ENCODE assay signal across 1 cellular context in the genomic region with DNA sequence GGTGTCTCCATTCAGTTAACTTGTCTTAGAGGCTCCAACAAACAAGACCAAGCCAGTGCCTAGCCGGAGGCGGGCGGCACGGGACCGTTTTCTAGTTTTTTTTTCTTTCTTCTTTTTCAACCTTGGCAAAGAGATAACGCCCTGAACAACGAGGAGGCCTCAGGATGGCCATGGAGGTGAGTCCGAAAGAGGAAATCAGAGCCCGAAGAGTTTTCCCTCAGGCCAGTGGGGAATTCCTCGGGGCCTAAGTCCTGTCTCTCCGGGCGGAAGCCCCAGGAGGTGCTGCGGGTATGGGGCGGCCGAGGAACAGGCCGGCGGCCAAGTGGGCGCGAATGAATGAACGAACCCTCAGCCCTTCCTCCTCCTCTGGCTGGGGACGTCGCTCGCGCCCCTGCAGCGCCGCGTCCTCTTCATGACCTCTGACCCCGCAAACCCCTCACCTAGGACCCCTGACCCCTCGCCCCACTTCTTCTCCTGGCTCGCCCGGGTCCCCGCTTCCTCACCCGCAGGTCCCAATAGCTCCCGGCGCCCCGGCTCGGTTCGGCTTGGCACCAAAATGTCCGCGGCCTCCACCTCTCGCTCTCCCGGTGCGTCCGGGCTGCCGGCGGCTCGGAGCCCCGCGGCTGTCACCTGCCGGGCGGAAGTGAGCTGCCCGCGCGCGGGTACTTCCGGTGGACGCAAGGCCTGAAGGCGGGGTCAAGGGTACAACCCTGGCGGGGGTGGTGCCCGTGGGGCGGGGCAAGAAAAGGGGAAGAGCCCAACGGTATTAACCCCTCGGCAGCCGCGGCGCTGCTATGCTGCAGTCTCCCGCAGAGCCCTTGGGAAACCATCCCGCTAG.
A peak's percentile ranks its signal among the peaks of the same experiment; 100 is the strongest.
TF ChIP-seq lines count a peak whose summit lies in the region.

A gene (minus strand): TSS at position 650 of the 838 bp plus-strand sequence. CDS start 21,327 bp downstream, outside the sequence.

TF ChIP-seq in GM12878, 131 proteins besides CTCF, POLR2A, EP300 and RAD21 (continued from another document):
- TF ChIP-seq, protein P1, sequence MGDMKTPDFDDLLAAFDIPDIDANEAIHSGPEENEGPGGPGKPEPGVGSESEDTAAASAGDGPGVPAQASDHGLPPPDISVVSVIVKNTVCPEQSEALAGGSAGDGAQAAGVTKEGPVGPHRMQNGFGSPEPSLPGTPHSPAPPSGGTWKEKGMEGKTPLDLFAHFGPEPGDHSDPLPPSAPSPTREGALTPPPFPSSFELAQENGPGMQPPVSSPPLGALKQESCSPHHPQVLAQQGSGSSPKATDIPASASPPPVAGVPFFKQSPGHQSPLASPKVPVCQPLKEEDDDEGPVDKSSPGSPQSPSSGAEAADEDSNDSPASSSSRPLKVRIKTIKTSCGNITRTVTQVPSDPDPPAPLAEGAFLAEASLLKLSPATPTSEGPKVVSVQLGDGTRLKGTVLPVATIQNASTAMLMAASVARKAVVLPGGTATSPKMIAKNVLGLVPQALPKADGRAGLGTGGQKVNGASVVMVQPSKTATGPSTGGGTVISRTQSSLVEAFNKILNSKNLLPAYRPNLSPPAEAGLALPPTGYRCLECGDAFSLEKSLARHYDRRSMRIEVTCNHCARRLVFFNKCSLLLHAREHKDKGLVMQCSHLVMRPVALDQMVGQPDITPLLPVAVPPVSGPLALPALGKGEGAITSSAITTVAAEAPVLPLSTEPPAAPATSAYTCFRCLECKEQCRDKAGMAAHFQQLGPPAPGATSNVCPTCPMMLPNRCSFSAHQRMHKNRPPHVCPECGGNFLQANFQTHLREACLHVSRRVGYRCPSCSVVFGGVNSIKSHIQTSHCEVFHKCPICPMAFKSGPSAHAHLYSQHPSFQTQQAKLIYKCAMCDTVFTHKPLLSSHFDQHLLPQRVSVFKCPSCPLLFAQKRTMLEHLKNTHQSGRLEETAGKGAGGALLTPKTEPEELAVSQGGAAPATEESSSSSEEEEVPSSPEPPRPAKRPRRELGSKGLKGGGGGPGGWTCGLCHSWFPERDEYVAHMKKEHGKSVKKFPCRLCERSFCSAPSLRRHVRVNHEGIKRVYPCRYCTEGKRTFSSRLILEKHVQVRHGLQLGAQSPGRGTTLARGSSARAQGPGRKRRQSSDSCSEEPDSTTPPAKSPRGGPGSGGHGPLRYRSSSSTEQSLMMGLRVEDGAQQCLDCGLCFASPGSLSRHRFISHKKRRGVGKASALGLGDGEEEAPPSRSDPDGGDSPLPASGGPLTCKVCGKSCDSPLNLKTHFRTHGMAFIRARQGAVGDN (IDR thresholded peaks at IDR 0.05): 0 out of 2 replicates have a peak, but pooled peaks have one; percentile 58
- TF ChIP-seq MXI1 (IDR thresholded peaks at IDR 0.05; ENCODE audit: low read depth, low read length): peak; percentile 87
- TF ChIP-seq POLR2AphosphoS2 (IDR thresholded peaks at IDR 0.05; ENCODE audit: low read depth, low read length): no peak
- TF ChIP-seq, protein P2, sequence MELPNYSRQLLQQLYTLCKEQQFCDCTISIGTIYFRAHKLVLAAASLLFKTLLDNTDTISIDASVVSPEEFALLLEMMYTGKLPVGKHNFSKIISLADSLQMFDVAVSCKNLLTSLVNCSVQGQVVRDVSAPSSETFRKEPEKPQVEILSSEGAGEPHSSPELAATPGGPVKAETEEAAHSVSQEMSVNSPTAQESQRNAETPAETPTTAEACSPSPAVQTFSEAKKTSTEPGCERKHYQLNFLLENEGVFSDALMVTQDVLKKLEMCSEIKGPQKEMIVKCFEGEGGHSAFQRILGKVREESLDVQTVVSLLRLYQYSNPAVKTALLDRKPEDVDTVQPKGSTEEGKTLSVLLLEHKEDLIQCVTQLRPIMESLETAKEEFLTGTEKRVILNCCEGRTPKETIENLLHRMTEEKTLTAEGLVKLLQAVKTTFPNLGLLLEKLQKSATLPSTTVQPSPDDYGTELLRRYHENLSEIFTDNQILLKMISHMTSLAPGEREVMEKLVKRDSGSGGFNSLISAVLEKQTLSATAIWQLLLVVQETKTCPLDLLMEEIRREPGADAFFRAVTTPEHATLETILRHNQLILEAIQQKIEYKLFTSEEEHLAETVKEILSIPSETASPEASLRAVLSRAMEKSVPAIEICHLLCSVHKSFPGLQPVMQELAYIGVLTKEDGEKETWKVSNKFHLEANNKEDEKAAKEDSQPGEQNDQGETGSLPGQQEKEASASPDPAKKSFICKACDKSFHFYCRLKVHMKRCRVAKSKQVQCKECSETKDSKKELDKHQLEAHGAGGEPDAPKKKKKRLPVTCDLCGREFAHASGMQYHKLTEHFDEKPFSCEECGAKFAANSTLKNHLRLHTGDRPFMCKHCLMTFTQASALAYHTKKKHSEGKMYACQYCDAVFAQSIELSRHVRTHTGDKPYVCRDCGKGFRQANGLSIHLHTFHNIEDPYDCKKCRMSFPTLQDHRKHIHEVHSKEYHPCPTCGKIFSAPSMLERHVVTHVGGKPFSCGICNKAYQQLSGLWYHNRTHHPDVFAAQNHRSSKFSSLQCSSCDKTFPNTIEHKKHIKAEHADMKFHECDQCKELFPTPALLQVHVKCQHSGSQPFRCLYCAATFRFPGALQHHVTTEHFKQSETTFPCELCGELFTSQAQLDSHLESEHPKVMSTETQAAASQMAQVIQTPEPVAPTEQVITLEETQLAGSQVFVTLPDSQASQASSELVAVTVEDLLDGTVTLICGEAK (IDR thresholded peaks at IDR 0.05; ENCODE audit: borderline replicate concordance): peak; percentile 92
- 0 out of 2 replicates have a peak, but pooled peaks have one; percentile 57 for TF ChIP-seq NBN (IDR thresholded peaks at IDR 0.05)
- TF ChIP-seq, protein P3, sequence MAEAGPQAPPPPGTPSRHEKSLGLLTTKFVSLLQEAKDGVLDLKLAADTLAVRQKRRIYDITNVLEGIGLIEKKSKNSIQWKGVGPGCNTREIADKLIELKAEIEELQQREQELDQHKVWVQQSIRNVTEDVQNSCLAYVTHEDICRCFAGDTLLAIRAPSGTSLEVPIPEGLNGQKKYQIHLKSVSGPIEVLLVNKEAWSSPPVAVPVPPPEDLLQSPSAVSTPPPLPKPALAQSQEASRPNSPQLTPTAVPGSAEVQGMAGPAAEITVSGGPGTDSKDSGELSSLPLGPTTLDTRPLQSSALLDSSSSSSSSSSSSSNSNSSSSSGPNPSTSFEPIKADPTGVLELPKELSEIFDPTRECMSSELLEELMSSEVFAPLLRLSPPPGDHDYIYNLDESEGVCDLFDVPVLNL (IDR thresholded peaks at IDR 0.05; ENCODE audit: low read depth, low read length): 0 out of 2 replicates have a peak, but pooled peaks have one; percentile 13
- peak; percentile 62; the same call in 1 of the 2 replicates for TF ChIP-seq YY1 (IDR thresholded peaks at IDR 0.05; ENCODE audit: low read depth, low read length)
- TF ChIP-seq HCFC1 (IDR thresholded peaks at IDR 0.05; ENCODE audit: low read length): peak; percentile 25; the same call in 1 of the 2 replicates
- TF ChIP-seq PML (IDR thresholded peaks at IDR 0.05; ENCODE audit: low read length): peak; percentile 75; the same call in 1 of the 2 replicates
- TF ChIP-seq ZNF217 (IDR thresholded peaks at IDR 0.05): no peak
- TF ChIP-seq RB1 (IDR thresholded peaks at IDR 0.05; ENCODE audit: borderline replicate concordance): 0 out of 2 replicates have a peak, but pooled peaks have one; percentile 23
- no peak for TF ChIP-seq SMC3 (IDR thresholded peaks at IDR 0.05; ENCODE audit: borderline replicate concordance, low read length)
- TF ChIP-seq SIX5 (IDR thresholded peaks at IDR 0.05; ENCODE audit: low read depth, low read length, severe bottlenecking): no peak
- peak; percentile 86 to 93 for TF ChIP-seq BHLHE40 (IDR thresholded peaks at IDR 0.05; ENCODE audit: borderline replicate concordance in 1 of 2, low read depth in 2 of 2, low read length in 1 of 2)
- no peak for TF ChIP-seq CBX5 (IDR thresholded peaks at IDR 0.05; ENCODE audit: low read depth)
- TF ChIP-seq, protein P4, sequence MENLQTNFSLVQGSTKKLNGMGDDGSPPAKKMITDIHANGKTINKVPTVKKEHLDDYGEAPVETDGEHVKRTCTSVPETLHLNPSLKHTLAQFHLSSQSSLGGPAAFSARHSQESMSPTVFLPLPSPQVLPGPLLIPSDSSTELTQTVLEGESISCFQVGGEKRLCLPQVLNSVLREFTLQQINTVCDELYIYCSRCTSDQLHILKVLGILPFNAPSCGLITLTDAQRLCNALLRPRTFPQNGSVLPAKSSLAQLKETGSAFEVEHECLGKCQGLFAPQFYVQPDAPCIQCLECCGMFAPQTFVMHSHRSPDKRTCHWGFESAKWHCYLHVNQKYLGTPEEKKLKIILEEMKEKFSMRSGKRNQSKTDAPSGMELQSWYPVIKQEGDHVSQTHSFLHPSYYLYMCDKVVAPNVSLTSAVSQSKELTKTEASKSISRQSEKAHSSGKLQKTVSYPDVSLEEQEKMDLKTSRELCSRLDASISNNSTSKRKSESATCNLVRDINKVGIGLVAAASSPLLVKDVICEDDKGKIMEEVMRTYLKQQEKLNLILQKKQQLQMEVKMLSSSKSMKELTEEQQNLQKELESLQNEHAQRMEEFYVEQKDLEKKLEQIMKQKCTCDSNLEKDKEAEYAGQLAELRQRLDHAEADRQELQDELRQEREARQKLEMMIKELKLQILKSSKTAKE (IDR thresholded peaks at IDR 0.05; ENCODE audit: low read depth, poor library complexity, severe bottlenecking): no peak
- TF ChIP-seq NR2C1 (IDR thresholded peaks at IDR 0.05): peak; percentile 94
- TF ChIP-seq CBFB (IDR thresholded peaks at IDR 0.05; ENCODE audit: low read depth): no peak
- TF ChIP-seq, protein P5, sequence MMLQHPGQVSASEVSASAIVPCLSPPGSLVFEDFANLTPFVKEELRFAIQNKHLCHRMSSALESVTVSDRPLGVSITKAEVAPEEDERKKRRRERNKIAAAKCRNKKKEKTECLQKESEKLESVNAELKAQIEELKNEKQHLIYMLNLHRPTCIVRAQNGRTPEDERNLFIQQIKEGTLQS (IDR thresholded peaks at IDR 0.05; ENCODE audit: borderline replicate concordance, extremely low read depth, low read depth, low read length): no peak
- peak; percentile 99 for TF ChIP-seq NR2F1 (conservative IDR thresholded peaks at IDR 0.05)
- TF ChIP-seq, protein P6, sequence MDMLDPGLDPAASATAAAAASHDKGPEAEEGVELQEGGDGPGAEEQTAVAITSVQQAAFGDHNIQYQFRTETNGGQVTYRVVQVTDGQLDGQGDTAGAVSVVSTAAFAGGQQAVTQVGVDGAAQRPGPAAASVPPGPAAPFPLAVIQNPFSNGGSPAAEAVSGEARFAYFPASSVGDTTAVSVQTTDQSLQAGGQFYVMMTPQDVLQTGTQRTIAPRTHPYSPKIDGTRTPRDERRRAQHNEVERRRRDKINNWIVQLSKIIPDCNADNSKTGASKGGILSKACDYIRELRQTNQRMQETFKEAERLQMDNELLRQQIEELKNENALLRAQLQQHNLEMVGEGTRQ (IDR thresholded peaks at IDR 0.05; ENCODE audit: borderline replicate concordance, low read depth, low read length): no peak
- TF ChIP-seq, protein P7, sequence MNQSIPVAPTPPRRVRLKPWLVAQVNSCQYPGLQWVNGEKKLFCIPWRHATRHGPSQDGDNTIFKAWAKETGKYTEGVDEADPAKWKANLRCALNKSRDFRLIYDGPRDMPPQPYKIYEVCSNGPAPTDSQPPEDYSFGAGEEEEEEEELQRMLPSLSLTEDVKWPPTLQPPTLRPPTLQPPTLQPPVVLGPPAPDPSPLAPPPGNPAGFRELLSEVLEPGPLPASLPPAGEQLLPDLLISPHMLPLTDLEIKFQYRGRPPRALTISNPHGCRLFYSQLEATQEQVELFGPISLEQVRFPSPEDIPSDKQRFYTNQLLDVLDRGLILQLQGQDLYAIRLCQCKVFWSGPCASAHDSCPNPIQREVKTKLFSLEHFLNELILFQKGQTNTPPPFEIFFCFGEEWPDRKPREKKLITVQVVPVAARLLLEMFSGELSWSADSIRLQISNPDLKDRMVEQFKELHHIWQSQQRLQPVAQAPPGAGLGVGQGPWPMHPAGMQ (IDR thresholded peaks at IDR 0.05; ENCODE audit: borderline replicate concordance): no peak
- TF ChIP-seq ZBED1 (IDR thresholded peaks at IDR 0.05; ENCODE audit: borderline replicate concordance): no peak
- 0 out of 2 replicates have a peak, but pooled peaks have one; percentile 47 for TF ChIP-seq ASH2L (IDR thresholded peaks at IDR 0.05; ENCODE audit: borderline replicate concordance, low read depth)
- TF ChIP-seq SRF (IDR thresholded peaks at IDR 0.05; ENCODE audit: low read depth in 2 of 2, low read length in 2 of 2): no peak
- no peak for TF ChIP-seq FOXM1 (IDR thresholded peaks at IDR 0.05; ENCODE audit: low read depth, low read length)
- TF ChIP-seq ETV6 (conservative IDR thresholded peaks at IDR 0.05 in 1 of 2, IDR thresholded peaks at IDR 0.05 in 1 of 2; ENCODE audit: borderline replicate concordance in 1 of 2, low read depth in 1 of 2): peak in 1 of 2 experiments; percentile 54; a peak in 1 of 4 replicates
- 0 out of 2 replicates have a peak, but pooled peaks have one; percentile 31 for TF ChIP-seq PAX5 (IDR thresholded peaks at IDR 0.05; ENCODE audit: borderline replicate concordance, low read depth, low read length)
- TF ChIP-seq, protein P8, sequence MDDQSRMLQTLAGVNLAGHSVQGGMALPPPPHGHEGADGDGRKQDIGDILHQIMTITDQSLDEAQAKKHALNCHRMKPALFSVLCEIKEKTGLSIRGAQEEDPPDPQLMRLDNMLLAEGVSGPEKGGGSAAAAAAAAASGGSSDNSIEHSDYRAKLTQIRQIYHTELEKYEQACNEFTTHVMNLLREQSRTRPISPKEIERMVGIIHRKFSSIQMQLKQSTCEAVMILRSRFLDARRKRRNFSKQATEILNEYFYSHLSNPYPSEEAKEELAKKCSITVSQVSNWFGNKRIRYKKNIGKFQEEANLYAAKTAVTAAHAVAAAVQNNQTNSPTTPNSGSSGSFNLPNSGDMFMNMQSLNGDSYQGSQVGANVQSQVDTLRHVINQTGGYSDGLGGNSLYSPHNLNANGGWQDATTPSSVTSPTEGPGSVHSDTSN (IDR thresholded peaks at IDR 0.05; ENCODE audit: insufficient replicate concordance, low read depth, low read length): no peak
- TF ChIP-seq SREBF2 (IDR thresholded peaks at IDR 0.05; ENCODE audit: low read length): 0 out of 2 replicates have a peak, but pooled peaks have one; percentile 62
TF ChIP-seq in GM12878: peak in this region for 42.
